ENCODE assay signal across 17 cellular contexts in the genomic region with DNA sequence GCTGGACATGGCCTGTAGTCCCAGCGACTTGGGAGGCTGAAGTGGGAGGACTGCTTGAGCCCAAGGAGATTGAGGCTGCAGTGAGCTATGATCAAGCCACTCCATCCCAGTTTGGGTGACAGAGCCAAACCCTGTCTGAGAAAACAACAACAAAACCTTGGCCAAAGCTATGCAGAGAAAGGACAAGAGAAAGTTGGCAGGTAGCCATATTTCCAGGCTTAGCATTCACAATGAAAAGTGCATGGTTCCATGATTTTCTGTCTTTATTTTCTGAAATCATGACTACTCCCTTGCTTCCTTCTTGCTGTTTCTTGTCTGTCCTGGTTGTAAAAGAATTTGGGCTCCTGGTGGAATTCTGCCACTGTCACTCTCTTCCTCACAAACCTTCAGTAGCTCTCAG. TPM values are rescaled to one million over a fixed set of nuclear protein-coding genes. Genes with fewer than 3 reads are reported as not detected.
DNase-seq lines count a peak whose midpoint lies in the region.
"Had no signal": no experiment of that assay in that cellular context is flagged by ENCODE, and none has a peak within 500 bp of the region (broad histone marks: within the 10 kb centered on the region; RNA-seq: fewer than 3 reads in every experiment).

No MANE protein-coding gene starts in this region.

- DNase-seq in COR-L47 (lab: John Stamatoyannopoulos, UW) = peak; percentile 23
- peak; percentile 15 for DNase-seq in M059J (ENCODE audit: low read depth)
- peak; percentile 62 for DNase-seq in astrocyte of the hippocampus (ENCODE audit: low read depth, low spot score)
- DNase-seq in kidney tubule cell (ENCODE audit: low spot score) = peak; percentile 20
- DNase-seq in ureter (ENCODE audit: low spot score) = no peak
- no peak for DNase-seq in NOMO-1 treated with DMSO at 0.1 percent for 48 hours (lab: John Stamatoyannopoulos, UW; ENCODE audit: unreplicated experiment)
- DNase-seq in activated T-cell treated with anti-CD3 and anti-CD28 coated beads, Interleukin-2, amount 50 U/mL, for 48 hours = no peak
- DNase-seq: BE2C, DMS153, GM23248, H9, KBM-7, NCI-H1092 treated with DMSO at 0.1 percent for 48 hours, NCI-H2029 treated with DMSO at 0.1 percent for 48 hours, NCI-H446, NCI-H526, SJCRH30 had no signal

RNA-seq across cellular contexts. Expression of a gene that starts 59.3 kb away (rescaled TPM):
- 7.3 and 19.2 TPM in 2 replicates for total RNA-seq in M059J (2014; rRNA removed; shearing (Covaris generic))
- 30.7 TPM for total RNA-seq in ureter

Comparison
In these comparisons a context has a peak if more than half of its experiments do, and no peak if none do; other contexts are left out.
1. DNase-seq: peak in COR-L47 (single experiment), M059J (single experiment), astrocyte of the hippocampus (single experiment) and kidney tubule cell (single experiment); none in ureter (single experiment), NOMO-1 treated with DMSO at 0.1 percent for 48 hours (single experiment) and activated T-cell treated with anti-CD3 and anti-CD28 coated beads, Interleukin-2, amount 50 U/mL, for 48 hours (0 of 2).